2 cellular contexts compared by ENCODE assay signal in the genomic region with DNA sequence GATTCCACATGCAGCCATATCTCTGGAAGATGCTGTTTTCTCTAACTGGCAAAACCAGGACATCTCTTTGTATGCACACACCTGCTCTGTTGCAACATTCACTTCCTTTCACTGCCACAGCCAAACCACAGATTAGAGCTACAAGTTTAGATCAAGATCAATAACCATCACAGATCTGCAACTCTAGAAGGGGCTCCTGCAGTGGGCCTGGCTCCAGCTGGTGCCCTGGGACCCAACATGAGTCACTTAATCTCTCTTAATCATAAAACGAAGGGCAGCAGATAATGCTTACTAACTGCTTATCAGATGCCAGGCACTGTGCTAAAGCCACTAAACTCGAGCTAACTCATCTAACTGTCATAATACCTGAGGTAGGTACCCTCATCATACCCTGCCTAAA.
TF ChIP-seq lines count a peak whose summit lies in the region.

No MANE protein-coding gene starts in this region.

TF ChIP-seq in SK-N-SH, 30 proteins besides CTCF, POLR2A, EP300 and RAD21 (continued from another document):
- no peak for TF ChIP-seq CHD2 (IDR thresholded peaks at IDR 0.05; ENCODE audit: low read length, partially characterized antibody)

TF ChIP-seq in HepG2, 621 proteins besides CTCF, POLR2A, EP300 and RAD21:
- TF ChIP-seq PCBP2 (optimal IDR thresholded peaks at IDR 0.05; ENCODE audit: low read depth, low read length, poor library complexity, severe bottlenecking) (no peak), CEBPG (CRISPR knock-in tag; IDR thresholded peaks at IDR 0.05) (peak; percentile 40; the same call in 1 of the 2 replicates), HMGA1 (CRISPR knock-in tag; conservative IDR thresholded peaks at IDR 0.05) (no peak), GATAD2A (CRISPR knock-in tag; IDR thresholded peaks at IDR 0.05) (no peak), LRRFIP1 (CRISPR knock-in tag; conservative IDR thresholded peaks at IDR 0.05) (no peak), GLI4 (CRISPR knock-in tag; IDR thresholded peaks at IDR 0.05; ENCODE audit: borderline replicate concordance) (no peak), REPIN1 (CRISPR knock-in tag; IDR thresholded peaks at IDR 0.05; ENCODE audit: borderline replicate concordance, low read depth) (no peak), CEBPB (IDR thresholded peaks at IDR 0.05; ENCODE audit: borderline replicate concordance, low read depth, low read length) (peak; percentile 37; the same call in 1 of the 2 replicates), PAWR (CRISPR knock-in tag; IDR thresholded peaks at IDR 0.05; ENCODE audit: borderline replicate concordance) (no peak), SNAI1 (CRISPR knock-in tag; IDR thresholded peaks at IDR 0.05; ENCODE audit: borderline replicate concordance) (no peak), ZNF354B (CRISPR knock-in tag; IDR thresholded peaks at IDR 0.05) (no peak), MED1 (CRISPR knock-in tag; IDR thresholded peaks at IDR 0.05) (no peak), ZNF207 (IDR thresholded peaks at IDR 0.05; ENCODE audit: borderline replicate concordance) (no peak)
TF ChIP-seq in HepG2: peak in this region for 2.
